In the genomic region with DNA sequence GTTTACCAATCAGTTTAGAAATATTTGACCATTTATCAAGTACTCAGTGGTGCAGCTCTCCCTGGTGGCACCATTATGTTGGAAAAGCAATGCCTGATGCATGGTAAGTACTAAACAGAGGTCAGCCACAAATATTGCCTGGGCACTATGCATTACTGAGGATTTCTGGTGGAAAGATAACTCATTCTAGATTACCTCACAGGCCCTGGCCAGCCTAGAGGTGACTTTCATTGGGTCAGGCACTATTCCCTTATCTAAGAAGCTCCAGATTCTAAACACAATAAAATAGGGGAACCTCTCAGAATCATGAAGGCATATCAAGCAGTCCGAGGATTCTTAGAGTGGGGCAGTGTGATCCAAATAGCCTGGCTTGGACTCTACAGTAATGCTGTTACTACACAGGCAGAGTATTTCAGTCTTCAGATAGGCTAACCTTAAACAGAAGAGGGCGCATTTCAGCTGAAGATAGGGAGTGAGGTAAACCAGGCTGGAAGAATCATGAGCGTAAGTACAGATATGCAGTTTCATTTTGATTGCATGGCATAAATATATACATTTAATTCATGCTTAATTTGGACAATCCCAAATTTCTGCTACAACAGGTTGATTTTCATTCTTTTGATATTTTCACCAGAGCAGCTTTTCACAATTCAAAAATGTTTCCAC, we compare ENCODE assay signal across 1 cellular context.
TF ChIP-seq lines count a peak whose summit lies in the region.

No MANE protein-coding gene starts in this region.

TF ChIP-seq in WTC11, 78 proteins besides CTCF, POLR2A, EP300 and RAD21 (continued from another document):
- TF ChIP-seq ZNF396 (CRISPR knock-in tag; IDR thresholded peaks at IDR 0.05; ENCODE audit: borderline replicate concordance) (no peak), PREB (CRISPR knock-in tag; IDR thresholded peaks at IDR 0.05; ENCODE audit: borderline replicate concordance) (no peak), ZNF138 (CRISPR knock-in tag; conservative IDR thresholded peaks at IDR 0.05) (no peak), FOXK1 (CRISPR knock-in tag; IDR thresholded peaks at IDR 0.05) (no peak), CREB1 (CRISPR knock-in tag; IDR thresholded peaks at IDR 0.05) (no peak), ZBTB43 (CRISPR knock-in tag; IDR thresholded peaks at IDR 0.05) (no peak), RORB (CRISPR knock-in tag; IDR thresholded peaks at IDR 0.05) (no peak)
